ENCODE assay signal across 24 cellular contexts in genomic region chr2:9998916-9999654, GRCh38. TPM values are rescaled to one million over a fixed set of nuclear protein-coding genes. Genes with fewer than 3 reads are reported as not detected.
DNase-seq lines count a peak whose midpoint lies in the region; ATAC-seq and TF ChIP-seq lines count a peak whose summit lies in the region.
"Had no signal": no experiment of that assay in that cellular context is flagged by ENCODE, and none has a peak within 500 bp of the region (broad histone marks: within the 10 kb centered on the region; RNA-seq: fewer than 3 reads in every experiment).

No MANE protein-coding gene starts in this region.

- peaks cover 5% of the 10 kb centered on the region for H3K4me1 Mint-ChIP-seq in activated CD4-positive, alpha-beta T cell treated with anti-CD3 and anti-CD28 coated beads, Interleukin-2, amount 10 ng/mL, durations not matched to agents 24 days and 14 days
- H3K4me1 Mint-ChIP-seq: B cell; CD8-positive, alpha-beta memory T cell; IgD-negative memory B cell had no signal

- H3K27me3 ChIP-seq in right cardiac atrium (ENCODE audit: control insufficient read depth, insufficient read depth): no peaks in the 10 kb centered on the region
- no peaks in the 10 kb centered on the region for H3K27me3 ChIP-seq in osteoblast (ENCODE audit: insufficient read depth, low read length)

- H3K27me3 Mint-ChIP-seq in activated CD4-positive, alpha-beta T cell treated with anti-CD3 and anti-CD28 coated beads, Interleukin-2, amount 10 ng/mL, durations not matched to agents 24 days and 14 days: peaks cover 4% of the 10 kb centered on the region
- H3K27me3 Mint-ChIP-seq: B cell, IgD-negative memory B cell had no signal

- H4K20me1 ChIP-seq in osteoblast (ENCODE audit: insufficient read depth, low read length): no peaks in the 10 kb centered on the region

- H3K79me2 ChIP-seq in osteoblast (ENCODE audit: insufficient read depth, low read length): no peaks in the 10 kb centered on the region

- H3K27ac ChIP-seq in right cardiac atrium (ENCODE audit: low read length): no peak overlapping the region
- no peak overlapping the region for H3K27ac ChIP-seq in osteoblast (ENCODE audit: low read depth, low read length)
- H3K27ac ChIP-seq: KMS-11 had no signal

- no peak for TF ChIP-seq CTCF in osteoblast (IDR thresholded peaks at IDR 0.05; ENCODE audit: extremely low read depth, low read depth, low read length)

- DNase-seq in right cardiac atrium: peak in 2 of 3 donors; percentile 70 to 79
- DNase-seq in left ventricle myocardium superior: no peak
- no peak for DNase-seq in left lobe of liver (ENCODE audit: low spot score)
- peak; percentile 49 for DNase-seq in osteoblast (ENCODE audit: insufficient read length, low spot score, missing footprints)
- no peak for DNase-seq in activated CD4-positive, alpha-beta T cell treated with anti-CD3 and anti-CD28 coated beads, Interleukin-2, amount 10 ng/mL, durations not matched to agents 24 days and 14 days
- no peak for DNase-seq in C1 segment of cervical spinal cord (lab: John Stamatoyannopoulos, UW)
- DNase-seq: CD8-positive, alpha-beta memory T cell; DMS 273 treated with DMSO at 0.1 percent for 48 hours; DMS79; EL; GF-D8; HCEC 1CT; MM.1S; NCI-H2029; NCI-H446 treated with DMSO at 0.1 percent for 48 hours; NCI-H526; NCI-H82; NK-92 treated with Interleukin-12 subunit alpha and Interleukin-12 subunit beta, amount 100 ng/mL, for 24 hours; PC-3 had no signal

- peaks cover 5% of the 10 kb centered on the region for H3K4me1 ChIP-seq in right cardiac atrium (ENCODE audit: control insufficient read depth, insufficient read depth, low read length)
- peaks cover 7% of the 10 kb centered on the region for H3K4me1 ChIP-seq in osteoblast (ENCODE audit: insufficient read depth, low read length)

- ATAC-seq in right cardiac atrium (peak; percentile 55 to 68), left ventricle myocardium superior (no peak), left lobe of liver (peak; percentile 11), HG03457 (IDR thresholded peaks at IDR 0.05; ENCODE audit: unreplicated experiment) (no peak)
- ATAC-seq: PC-3 had no signal

- H3K4me2 ChIP-seq in osteoblast (ENCODE audit: insufficient read depth, low read length): no peak overlapping the region
- H3K4me2 ChIP-seq: KMS-11 had no signal

- H3K36me3 ChIP-seq in osteoblast (ENCODE audit: insufficient read depth, low read length): no peaks in the 10 kb centered on the region

- no peaks in the 10 kb centered on the region for H3K36me3 Mint-ChIP-seq in activated CD4-positive, alpha-beta T cell treated with anti-CD3 and anti-CD28 coated beads, Interleukin-2, amount 10 ng/mL, durations not matched to agents 24 days and 14 days (ENCODE audit: low read depth)
- H3K36me3 Mint-ChIP-seq: CD14-positive monocyte; CD8-positive, alpha-beta memory T cell had no signal

- H3K27ac Mint-ChIP-seq in activated CD4-positive, alpha-beta T cell treated with anti-CD3 and anti-CD28 coated beads, Interleukin-2, amount 10 ng/mL, durations not matched to agents 24 days and 14 days: no peak overlapping the region
- H3K27ac Mint-ChIP-seq: B cell, CD14-positive monocyte, IgD-negative memory B cell had no signal

- H3K4me3 Mint-ChIP-seq in activated CD4-positive, alpha-beta T cell treated with anti-CD3 and anti-CD28 coated beads, Interleukin-2, amount 10 ng/mL, durations not matched to agents 24 days and 14 days: no peak overlapping the region
- H3K4me3 Mint-ChIP-seq: B cell; CD14-positive monocyte; CD8-positive, alpha-beta memory T cell; IgD-negative memory B cell had no signal

- no peaks in the 10 kb centered on the region for H3K9me3 Mint-ChIP-seq in activated CD4-positive, alpha-beta T cell treated with anti-CD3 and anti-CD28 coated beads, Interleukin-2, amount 10 ng/mL, durations not matched to agents 24 days and 14 days
- H3K9me3 Mint-ChIP-seq: CD14-positive monocyte; CD8-positive, alpha-beta memory T cell; IgD-negative memory B cell had no signal

- H3K9me3 ChIP-seq in right cardiac atrium (ENCODE audit: control insufficient read depth, low read length) (no peaks in the 10 kb centered on the region), osteoblast (ENCODE audit: low read depth, low read length) (no peaks in the 10 kb centered on the region)

- H3K4me3 ChIP-seq in right cardiac atrium (ENCODE audit: low read length) (no peak overlapping the region), osteoblast (ENCODE audit: insufficient read depth, low read length) (no peak overlapping the region)

- 70% methylated on average over 20 of the region's 20 CpGs for WGBS in right cardiac atrium

- intact Hi-C loops in right cardiac atrium (cut with DNase I) (no loop called here), left ventricle myocardium superior (cut with micrococcal nuclease) (no loop called here)
- intact Hi-C loops in activated CD4-positive, alpha-beta T cell treated with anti-CD3 and anti-CD28 coated beads, Interleukin-2, amount 10 ng/mL, durations not matched to agents 24 days and 14 days (cut with micrococcal nuclease): no loop called here

- no peak overlapping the region for H2AFZ ChIP-seq in osteoblast (ENCODE audit: low read length)

RNA-seq across cellular contexts. Expression of gene KLF11, which starts 44.3 kb away (rescaled TPM):
- total RNA-seq in right cardiac atrium (10 to 100 TPM; 24.0 to 42.4 (median 26.2) TPM), left ventricle myocardium superior (25.8 TPM), left lobe of liver (12.2 TPM), osteoblast (6.8 and 8.3 TPM in 2 replicates)
- 9.8 TPM for polyA plus RNA-seq in right cardiac atrium
- 7.2 and 8.4 TPM in 2 replicates for total RNA-seq in activated CD4-positive, alpha-beta T cell treated with anti-CD3 and anti-CD28 coated beads, Interleukin-2, amount 10 ng/mL, durations not matched to agents 24 days and 14 days

RNA-seq across cellular contexts. Expression of gene GRHL1, which starts 47.6 kb away (rescaled TPM):
- total RNA-seq in right cardiac atrium (1 to 10 TPM; 2.5 to 5.7 (median 2.7) TPM), left ventricle myocardium superior (1.0 TPM), left lobe of liver (4.7 TPM), osteoblast (0.29 and 0.36 TPM in 2 replicates)
- 0.81 TPM for polyA plus RNA-seq in right cardiac atrium
- 1.2 and 2.1 TPM in 2 replicates for total RNA-seq in activated CD4-positive, alpha-beta T cell treated with anti-CD3 and anti-CD28 coated beads, Interleukin-2, amount 10 ng/mL, durations not matched to agents 24 days and 14 days
- polyA plus RNA-seq: CD14-positive monocyte had no signal

Comparison
In these comparisons a context has a peak if more than half of its experiments do, and no peak if none do; other contexts are left out.
1. ATAC-seq: peak in right cardiac atrium (2 of 2) and left lobe of liver (single experiment); none in left ventricle myocardium superior (single experiment) and HG03457 (single experiment).
2. DNase-seq: peak in right cardiac atrium (2 of 3) and osteoblast (single experiment); none in left ventricle myocardium superior (single experiment), left lobe of liver (single experiment), activated CD4-positive, alpha-beta T cell treated with anti-CD3 and anti-CD28 coated beads, Interleukin-2, amount 10 ng/mL, durations not matched to agents 24 days and 14 days (single experiment) and C1 segment of cervical spinal cord (0 of 14).